ENCODE assay signal across 24 cellular contexts in genomic region chrX:42673411-42673810, GRCh38.
DNase-seq lines count a peak whose midpoint lies in the region; ATAC-seq, FAIRE-seq and TF ChIP-seq lines count a peak whose summit lies in the region.
"Had no signal": no experiment of that assay in that cellular context is flagged by ENCODE, and none has a peak within 500 bp of the region (broad histone marks: within the 10 kb centered on the region; RNA-seq: fewer than 3 reads in every experiment).

No MANE protein-coding gene starts in this region.

- no peak for TF ChIP-seq CTCF in endothelial cell of umbilical vein (IDR thresholded peaks at IDR 0.05; ENCODE audit: extremely low read depth in 1 of 2, insufficient read depth in 1 of 2, low read depth in 1 of 2, low read length in 2 of 2)
- no peak for TF ChIP-seq CTCF in fibroblast of the aortic adventitia (IDR thresholded peaks at IDR 0.05; ENCODE audit: insufficient read depth, low read length)
- TF ChIP-seq CTCF in brain microvascular endothelial cell (IDR thresholded peaks at IDR 0.05; ENCODE audit: low read depth, low read length, missing control alignments) = no peak
- TF ChIP-seq CTCF in left lung (IDR thresholded peaks at IDR 0.05) = no peak

- H3K36me3 ChIP-seq in endothelial cell of umbilical vein (ENCODE audit: control insufficient read depth in 2 of 2, extremely low read depth in 1 of 2, insufficient read depth in 2 of 2, low read length in 2 of 2) (no peaks in the 10 kb centered on the region), brain microvascular endothelial cell (replicated peaks) (no peaks in the 10 kb centered on the region), left lung (no peaks in the 10 kb centered on the region)
- H3K36me3 ChIP-seq: SJCRH30 had no signal

- H3K4me1 ChIP-seq in endothelial cell of umbilical vein (ENCODE audit: control insufficient read depth, extremely low read depth, insufficient read depth, low read length) (no peaks in the 10 kb centered on the region), left lung (no peaks in the 10 kb centered on the region)
- H3K4me1 ChIP-seq: A549, Caco-2, SJCRH30 had no signal

- in situ Hi-C loops in brain microvascular endothelial cell (cut with HindIII; ENCODE audit: low pct_ligation_motif_present, low sequenced_read_pairs) = no loop called here

- intact Hi-C loops in endothelial cell of umbilical vein (cut with micrococcal nuclease) = no loop called here
- intact Hi-C loops in left lung (cut with DNase I) = no loop called here

- dilution Hi-C loops in endothelial cell of umbilical vein (cut with MboI; ENCODE audit: extremely low pct_ligation_motif_present, low sequenced_read_pairs) = no loop called here

- no peak for TF ChIP-seq POLR2A in endothelial cell of umbilical vein (IDR thresholded peaks at IDR 0.05; ENCODE audit: low read depth, low read length)

- H3K9me1 ChIP-seq in endothelial cell of umbilical vein (replicated peaks; ENCODE audit: control insufficient read depth, extremely low read depth, insufficient read depth, low read length) = no peaks in the 10 kb centered on the region

- no peaks in the 10 kb centered on the region for H3K79me2 ChIP-seq in endothelial cell of umbilical vein (ENCODE audit: control insufficient read depth, insufficient read depth, low read length)

- no peak overlapping the region for H3K27ac ChIP-seq in endothelial cell of umbilical vein (ENCODE audit: insufficient read depth, low read depth, low read length)
- no peak overlapping the region for H3K27ac ChIP-seq in brain microvascular endothelial cell
- no peak overlapping the region for H3K27ac ChIP-seq in left lung
- H3K27ac ChIP-seq: A549, C4-2B, KMS-11, PC-9, SJCRH30 had no signal

- no TSS peak for BruUV-seq in endothelial cell of umbilical vein (replicated peaks; lab: Mats Ljungman, UMichigan)

- no peak overlapping the region for H2AFZ ChIP-seq in endothelial cell of umbilical vein (ENCODE audit: low read depth, low read length)
- H2AFZ ChIP-seq: PC-9 had no signal

- peak; percentile 69 for FAIRE-seq in endothelial cell of umbilical vein (lab: Jason Lieb, UNC)
- FAIRE-seq: A549, GM12878, H54 had no signal

- POLR2A ChIA-PET in endothelial cell of umbilical vein (lab: Charles Lee) = no interaction called here

- H4K20me1 ChIP-seq in endothelial cell of umbilical vein (replicated peaks; ENCODE audit: control insufficient read depth, extremely low read depth, insufficient read depth, low read length) = no peaks in the 10 kb centered on the region

- DNase-seq in NCI-H226 (peak; percentile 40), endothelial cell of umbilical vein (ENCODE audit: low read depth, low spot score) (no peak), fibroblast of the aortic adventitia (ENCODE audit: low read depth) (peak; percentile 37), renal cortical epithelial cell (ENCODE audit: low read depth) (peak; percentile 36), brain microvascular endothelial cell (no peak), LoVo (ENCODE audit: low spot score) (no peak), left lung (no peak)
- DNase-seq: Caco-2; CD8-positive, alpha-beta T cell; EL; GDM1; NCI-H1105; NCI-H146; NCI-H1930; NCI-H526 treated with DMSO at 0.1 percent for 48 hours; PC-9; SJCRH30 had no signal

- no peak overlapping the region for H3K4me2 ChIP-seq in endothelial cell of umbilical vein (ENCODE audit: insufficient read depth, low read length)
- H3K4me2 ChIP-seq: A549, KMS-11, PC-9 had no signal

- ATAC-seq in GM19351 (IDR thresholded peaks at IDR 0.05; ENCODE audit: unreplicated experiment) (no peak), left lung (no peak)
- ATAC-seq: A549; CD8-positive, alpha-beta T cell; GM12878; Right ventricle myocardium inferior had no signal

- CTCF ChIA-PET in endothelial cell of umbilical vein (lab: Charles Lee) = no interaction called here

- H3K4me3 ChIP-seq in endothelial cell of umbilical vein (replicated peaks in 1 of 3; ENCODE audit: insufficient read depth in 1 of 3, low read depth in 1 of 3, low read length in 3 of 3) (no peak overlapping the region), fibroblast of the aortic adventitia (ENCODE audit: low read depth, low read length) (no peak overlapping the region), brain microvascular endothelial cell (ENCODE audit: low read depth, low read length) (no peak overlapping the region), left lung (no peak overlapping the region)
- H3K4me3 ChIP-seq: A549, GM12878, PC-9, SJCRH30 had no signal

- H3K27me3 ChIP-seq in endothelial cell of umbilical vein (ENCODE audit: control insufficient read depth in 2 of 2, insufficient read depth in 2 of 2, low read length in 2 of 2) = no peaks in the 10 kb centered on the region
- no peaks in the 10 kb centered on the region for H3K27me3 ChIP-seq in brain microvascular endothelial cell (replicated peaks)
- H3K27me3 ChIP-seq in left lung = no peaks in the 10 kb centered on the region
- H3K27me3 ChIP-seq: SJCRH30 had no signal

- H3K9me3 ChIP-seq in endothelial cell of umbilical vein (replicated peaks; ENCODE audit: control insufficient read depth, insufficient read depth, low read length) (no peaks in the 10 kb centered on the region), left lung (no peaks in the 10 kb centered on the region)
- H3K9me3 ChIP-seq: A549, Caco-2, SJCRH30 had no signal

- H3K9ac ChIP-seq in endothelial cell of umbilical vein (replicated peaks; ENCODE audit: extremely low read depth, insufficient read depth, low read length) = no peak overlapping the region
- H3K9ac ChIP-seq: KMS-11 had no signal

TF ChIP-seq in endothelial cell of umbilical vein, 7 proteins besides CTCF, POLR2A, EP300 and RAD21:
- TF ChIP-seq EZH2 (IDR thresholded peaks at IDR 0.05; ENCODE audit: borderline replicate concordance, low read depth, low read length, severe bottlenecking) (no peak), MAX (IDR thresholded peaks at IDR 0.05; ENCODE audit: insufficient read depth, insufficient read length) (no peak), POLR2AphosphoS5 (IDR thresholded peaks at IDR 0.05; ENCODE audit: insufficient read depth, low read depth, low read length) (no peak), MYC (IDR thresholded peaks at IDR 0.05; ENCODE audit: low read depth, low read length) (no peak)

Comparison
In these comparisons a context has a peak if more than half of its experiments do, and no peak if none do; other contexts are left out.
1. DNase-seq: peak in NCI-H226 (single experiment), fibroblast of the aortic adventitia (single experiment) and renal cortical epithelial cell (single experiment); none in endothelial cell of umbilical vein (single experiment), brain microvascular endothelial cell (single experiment), LoVo (single experiment) and left lung (0 of 2).